Comparison of ENCODE assay signal across 8 cellular contexts in the genomic region with DNA sequence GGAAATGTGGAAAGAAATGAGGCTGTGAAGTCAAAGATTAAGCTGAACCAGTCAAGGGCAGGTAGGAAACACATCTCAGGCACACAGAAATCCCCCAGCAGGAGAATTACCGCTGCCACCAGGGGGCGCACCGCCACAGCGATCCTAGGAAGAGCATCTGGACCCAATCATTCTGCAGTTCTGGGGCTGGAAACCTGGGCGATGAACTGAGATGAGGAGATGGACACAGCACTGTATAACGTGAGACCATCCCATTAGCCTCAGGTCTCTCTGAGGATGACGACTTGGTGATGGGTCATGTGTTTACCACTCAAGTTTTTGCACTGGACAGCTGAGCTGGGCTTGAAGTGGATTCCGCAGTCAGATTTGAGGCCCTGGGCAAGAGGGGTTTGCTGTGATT. TPM values are rescaled to one million over a fixed set of nuclear protein-coding genes. Genes with fewer than 3 reads are reported as not detected.
DNase-seq lines count a peak whose midpoint lies in the region; ATAC-seq and TF ChIP-seq lines count a peak whose summit lies in the region.

No MANE protein-coding gene starts in this region.

- peaks cover 16% of the 10 kb centered on the region for H3K4me1 Mint-ChIP-seq in type B pancreatic cell (ENCODE audit: unreplicated experiment)

- TF ChIP-seq CTCF in DND-41 (IDR thresholded peaks at IDR 0.05; ENCODE audit: borderline replicate concordance, extremely low read depth, low read length, poor library complexity, severe bottlenecking) (peak; percentile 97), ovary (IDR thresholded peaks at IDR 0.05) (peak; percentile 77 to 86 (median 84)), type B pancreatic cell (conservative IDR thresholded peaks at IDR 0.05) (peak; percentile 95)

- WGBS in ovary, 3 donors = 13 to 16% (median 16%) methylated on average over 8 of the region's 8 CpGs

- H3K36me3 Mint-ChIP-seq in type B pancreatic cell = no peaks in the 10 kb centered on the region

- ATAC-seq in DND-41 (ENCODE audit: insufficient read depth, low read depth) (peak; percentile 69), HG02759 (IDR thresholded peaks at IDR 0.05; ENCODE audit: unreplicated experiment) (peak; percentile 57), GM18909 (IDR thresholded peaks at IDR 0.05; ENCODE audit: poor library complexity, unreplicated experiment) (no peak)

- H3K4me2 ChIP-seq in DND-41 (ENCODE audit: insufficient read depth, low read length) = no peak overlapping the region

- peaks cover 15% of the 10 kb centered on the region for H3K27me3 Mint-ChIP-seq in type B pancreatic cell

- H2AFZ ChIP-seq in DND-41 (ENCODE audit: low read depth, low read length) = peak overlapping the region; percentile 22; the same call in 1 of the 2 replicates

- TF ChIP-seq EP300 in ovary (IDR thresholded peaks at IDR 0.05) = no peak

- no peaks in the 10 kb centered on the region for H3K4me1 ChIP-seq in DND-41 (ENCODE audit: insufficient read depth, low read length)
- peaks cover 2% of the 10 kb centered on the region for H3K4me1 ChIP-seq in ovary (ENCODE audit: insufficient read depth)

- no peak for TF ChIP-seq POLR2A in ovary (IDR thresholded peaks at IDR 0.05)

- H3K27me3 ChIP-seq in DND-41 (ENCODE audit: insufficient read depth, low read length, poor library complexity) = peaks cover 11% of the 10 kb centered on the region
- no peaks in the 10 kb centered on the region for H3K27me3 ChIP-seq in ovary

- H4K20me1 ChIP-seq in DND-41 (ENCODE audit: insufficient read depth, low read length) = no peaks in the 10 kb centered on the region

- intact Hi-C loops in ovary (cut with DNase I) = loop anchor here (2.0 to 10.0 kb wide), 5 partner anchors 379 to 581 kb away; no protein-coding TSS in a partner anchor

- H3K4me3 ChIP-seq in DND-41 (ENCODE audit: low read depth in 1 of 2, low read length in 2 of 2) (no peak overlapping the region), ovary (no peak overlapping the region)

- peaks cover 11% of the 10 kb centered on the region for H3K9me3 Mint-ChIP-seq in type B pancreatic cell

- H3K36me3 ChIP-seq in DND-41 (ENCODE audit: insufficient read depth, low read length) (no peaks in the 10 kb centered on the region), ovary (no peaks in the 10 kb centered on the region)

- H3K9me3 ChIP-seq in DND-41 (ENCODE audit: insufficient read depth, low read length, severe bottlenecking) (no peaks in the 10 kb centered on the region), ovary (no peaks in the 10 kb centered on the region)

- DNase-seq in DND-41 (peak; percentile 68), NOMO-1 (lab: John Stamatoyannopoulos, UW; ENCODE audit: unreplicated experiment in 2 of 2) (peak; percentile 17 to 36), activated T-cell treated with anti-CD3 and anti-CD28 coated beads for 1 hour (ENCODE audit: low read depth) (peak; percentile 50), foreskin melanocyte (peak; percentile 23), ovary (peak; percentile 67 to 85 (median 83)), type B pancreatic cell (ENCODE audit: extremely low spot score, unreplicated experiment) (peak; percentile 82)

- H3K9ac ChIP-seq in DND-41 (ENCODE audit: low read depth, low read length) = no peak overlapping the region

- no peak overlapping the region for H3K27ac Mint-ChIP-seq in type B pancreatic cell

- no peak overlapping the region for H3K4me3 Mint-ChIP-seq in type B pancreatic cell

- no peaks in the 10 kb centered on the region for H3K79me2 ChIP-seq in DND-41 (ENCODE audit: insufficient read depth, low read length)

- H3K27ac ChIP-seq in DND-41 (ENCODE audit: low read length) (no peak overlapping the region), ovary (no peak overlapping the region)

RNA-seq across cellular contexts. Expression of a gene that starts 6.4 kb away (rescaled TPM):
- 10 to 100 TPM in 5 of 7 donors, 1 to 10 TPM in 2; 4.8 to 40.5 (median 18.6) TPM for total RNA-seq in ovary
- polyA plus RNA-seq in ovary = 10 to 100 TPM in 1 of 2 donors, 1 to 10 TPM in 1; 9.5 to 20.2 TPM
- total RNA-seq in type B pancreatic cell (ENCODE audit: low replicate concordance) = 12.0 and 14.0 TPM in 2 replicates

Comparison
In these comparisons a context has a peak if more than half of its experiments do, and no peak if none do; other contexts are left out.
1. DNase-seq: peak in every context shown above with its lines; median percentile 83 in ovary; 82 in type B pancreatic cell; 68 in DND-41; 50 in activated T-cell treated with anti-CD3 and anti-CD28 coated beads for 1 hour; 26 in NOMO-1; 23 in foreskin melanocyte.